In the genomic region with DNA sequence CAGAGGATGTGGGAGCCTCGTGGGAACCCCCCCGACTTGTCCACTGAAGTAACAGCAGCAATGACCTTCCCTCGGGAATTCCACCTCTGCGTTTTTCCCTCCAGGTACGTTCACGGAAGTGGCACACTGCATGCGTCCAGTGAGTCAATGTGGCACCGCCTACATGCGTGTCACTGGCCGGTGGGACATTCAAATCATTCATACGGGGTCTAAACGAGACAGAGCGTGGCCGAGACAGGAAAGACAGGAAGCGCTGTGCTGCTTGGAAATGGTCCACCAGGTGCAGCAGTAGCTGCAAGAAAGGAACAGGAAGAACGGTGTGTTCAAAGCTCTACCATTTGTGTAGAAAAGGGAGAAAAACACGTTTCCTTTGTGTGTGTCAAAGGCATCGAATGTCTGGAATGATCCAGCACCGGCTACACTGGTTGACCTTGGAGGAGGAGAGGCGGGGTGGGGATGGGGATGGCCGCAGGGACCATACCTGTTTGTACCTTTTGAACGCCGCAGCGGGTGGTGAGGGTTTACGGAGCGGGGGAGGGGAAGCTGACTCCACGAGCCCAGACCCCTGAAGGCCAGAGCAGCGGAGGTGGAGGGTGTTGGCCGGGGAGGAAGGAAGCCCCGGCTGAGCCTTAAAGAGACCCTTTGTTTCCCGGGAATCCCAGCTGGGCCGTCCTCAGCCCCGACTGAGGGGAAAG, we compare ENCODE assay signal across 6 cellular contexts. TPM values are rescaled to one million over a fixed set of nuclear protein-coding genes. Genes with fewer than 3 reads are reported as not detected.
A peak's percentile ranks its signal among the peaks of the same experiment; 100 is the strongest.
DNase-seq lines count a peak whose midpoint lies in the region; ATAC-seq lines count a peak whose summit lies in the region.

No MANE protein-coding gene starts in this region.

- H3K4me1 Mint-ChIP-seq in activated CD8-positive, alpha-beta T cell treated with anti-CD3 and anti-CD28 coated beads, Interleukin-2, amount 10 ng/mL, durations not matched to agents 7 days and 5 days (ENCODE audit: low read depth) = peaks cover 35% of the 10 kb centered on the region

- H3K9me3 Mint-ChIP-seq in activated CD8-positive, alpha-beta T cell treated with anti-CD3 and anti-CD28 coated beads, Interleukin-2, amount 10 ng/mL, durations not matched to agents 7 days and 5 days (ENCODE audit: insufficient read depth) = no peaks in the 10 kb centered on the region

- peak overlapping the region; percentile 82 for H3K4me3 Mint-ChIP-seq in activated CD8-positive, alpha-beta T cell treated with anti-CD3 and anti-CD28 coated beads, Interleukin-2, amount 10 ng/mL, durations not matched to agents 7 days and 5 days

- H3K27ac Mint-ChIP-seq in activated CD8-positive, alpha-beta T cell treated with anti-CD3 and anti-CD28 coated beads, Interleukin-2, amount 10 ng/mL, durations not matched to agents 7 days and 5 days = no peak overlapping the region

- peaks cover 4% of the 10 kb centered on the region for H3K27me3 Mint-ChIP-seq in activated CD8-positive, alpha-beta T cell treated with anti-CD3 and anti-CD28 coated beads, Interleukin-2, amount 10 ng/mL, durations not matched to agents 7 days and 5 days (ENCODE audit: low read depth)

- H3K36me3 Mint-ChIP-seq in activated CD8-positive, alpha-beta T cell treated with anti-CD3 and anti-CD28 coated beads, Interleukin-2, amount 10 ng/mL, durations not matched to agents 7 days and 5 days (ENCODE audit: low read depth) = peaks cover 4% of the 10 kb centered on the region

- ATAC-seq in GM21737 (IDR thresholded peaks at IDR 0.05; ENCODE audit: unreplicated experiment) (peak; percentile 39), left lobe of liver (no peak), HG03469 (IDR thresholded peaks at IDR 0.05; ENCODE audit: unreplicated experiment) (no peak), GM21515 (IDR thresholded peaks at IDR 0.05; ENCODE audit: unreplicated experiment) (no peak)
- ATAC-seq in activated CD8-positive, alpha-beta T cell treated with anti-CD3 and anti-CD28 coated beads, Interleukin-2, amount 10 ng/mL, durations not matched to agents 7 days and 5 days = peak; percentile 33

- POLR2A ChIA-PET in activated CD8-positive, alpha-beta T cell treated with anti-CD3 and anti-CD28 coated beads, Interleukin-2, amount 10 ng/mL, durations not matched to agents 7 days and 5 days (lab: Charles Lee) = no interaction called here

- peak; percentile 56 for DNase-seq in activated CD8-positive, alpha-beta T cell treated with anti-CD3 and anti-CD28 coated beads, Interleukin-2, amount 10 ng/mL, durations not matched to agents 7 days and 5 days
- DNase-seq in left lobe of liver (ENCODE audit: low spot score) (peak; percentile 46), COLO829 (ENCODE audit: low spot score) (no peak)

- CTCF ChIA-PET in activated CD8-positive, alpha-beta T cell treated with anti-CD3 and anti-CD28 coated beads, Interleukin-2, amount 10 ng/mL, durations not matched to agents 7 days and 5 days (lab: Charles Lee) = interaction anchor here (0.7 to 2.2 kb wide), 7 partner anchors 9 to 287 kb away, joined by 3 to 10 read pairs (median 3); a partner anchor contains a TSS

RNA-seq across cellular contexts. Expression of a gene that starts 1.7 kb away (rescaled TPM):
- total RNA-seq in activated CD8-positive, alpha-beta T cell treated with anti-CD3 and anti-CD28 coated beads, Interleukin-2, amount 10 ng/mL, durations not matched to agents 7 days and 5 days = 10 to 100 TPM; 80.6 to 85.8 TPM
- total RNA-seq in left lobe of liver = 32.6 TPM

RNA-seq across cellular contexts. Expression of a gene that starts 13.1 kb away (rescaled TPM):
- total RNA-seq in activated CD8-positive, alpha-beta T cell treated with anti-CD3 and anti-CD28 coated beads, Interleukin-2, amount 10 ng/mL, durations not matched to agents 7 days and 5 days = 10 to 100 TPM; 95.3 to 95.8 TPM
- total RNA-seq in left lobe of liver = 36.1 TPM

RNA-seq across cellular contexts. Expression of a gene that starts 13.5 kb away (rescaled TPM):
- 1 to 10 TPM; 5.2 to 6.8 TPM for total RNA-seq in activated CD8-positive, alpha-beta T cell treated with anti-CD3 and anti-CD28 coated beads, Interleukin-2, amount 10 ng/mL, durations not matched to agents 7 days and 5 days
- total RNA-seq in left lobe of liver = 64.9 TPM

RNA-seq across cellular contexts. Expression of a gene that starts 18.2 kb away (rescaled TPM):
- 1 to 10 TPM; 4.7 to 6.3 TPM for total RNA-seq in activated CD8-positive, alpha-beta T cell treated with anti-CD3 and anti-CD28 coated beads, Interleukin-2, amount 10 ng/mL, durations not matched to agents 7 days and 5 days
- 109 TPM for total RNA-seq in left lobe of liver

RNA-seq across cellular contexts. Expression of a gene that starts 30.9 kb away (rescaled TPM):
- 10 to 100 TPM; 25.1 to 26.1 TPM for total RNA-seq in activated CD8-positive, alpha-beta T cell treated with anti-CD3 and anti-CD28 coated beads, Interleukin-2, amount 10 ng/mL, durations not matched to agents 7 days and 5 days
- total RNA-seq in left lobe of liver = 8.5 TPM

Comparison
In these comparisons a context has a peak if more than half of its experiments do, and no peak if none do; other contexts are left out.
1. ATAC-seq: peak in GM21737 (single experiment) and activated CD8-positive, alpha-beta T cell treated with anti-CD3 and anti-CD28 coated beads, Interleukin-2, amount 10 ng/mL, durations not matched to agents 7 days and 5 days (single experiment); none in left lobe of liver (single experiment), HG03469 (single experiment) and GM21515 (single experiment).